In genomic region chr22:45107671-45108070, GRCh38 we compare ENCODE assay signal across 28 cellular contexts.
"Had no signal": no experiment of that assay in that cellular context is flagged by ENCODE, and none has a peak within 500 bp of the region (broad histone marks: within the 10 kb centered on the region; RNA-seq: fewer than 3 reads in every experiment).

No MANE protein-coding gene starts in this region.

- H3K36me3 ChIP-seq: colonic mucosa, esophagus muscularis mucosa, esophagus squamous epithelium, gastrocnemius medialis, gastroesophageal sphincter, heart left ventricle, heart right ventricle had no signal

- H3K27ac ChIP-seq: colonic mucosa, coronary artery, dorsolateral prefrontal cortex, epithelial cell of prostate, esophagus muscularis mucosa, esophagus squamous epithelium, foreskin keratinocyte, gastrocnemius medialis, gastroesophageal sphincter, heart left ventricle, heart right ventricle had no signal

- H3K4me1 ChIP-seq: colonic mucosa, esophagus muscularis mucosa, foreskin keratinocyte, gastrocnemius medialis, gastroesophageal sphincter, heart left ventricle, heart right ventricle had no signal

- H3K4me3 ChIP-seq: colonic mucosa, coronary artery, dorsolateral prefrontal cortex, esophagus muscularis mucosa, esophagus squamous epithelium, gastrocnemius medialis, gastroesophageal sphincter, heart left ventricle, heart right ventricle had no signal

- DNase-seq: colonic mucosa; cortex of kidney; dermis blood vessel endothelial cell; dorsolateral prefrontal cortex; effector CD4-positive, alpha-beta T cell; effector CD8-positive, alpha-beta T cell; effector memory CD4-positive, alpha-beta T cell; effector memory CD8-positive, alpha-beta T cell; endodermal cell; erythroblast; esophagus squamous epithelium; foreskin fibroblast; foreskin keratinocyte; foreskin melanocyte; gastrocnemius medialis; glutamatergic neuron; head of caudate nucleus; heart left ventricle; heart right ventricle had no signal

- FAIRE-seq: colon, endometrium, endothelial cell of umbilical vein, frontal cortex had no signal

- H3K9me3 ChIP-seq: colonic mucosa, esophagus squamous epithelium, gastrocnemius medialis had no signal

- ATAC-seq: effector memory CD8-positive, alpha-beta T cell; esophagus mucosa; foreskin keratinocyte; gastrocnemius medialis; gastroesophageal sphincter; heart left ventricle; heart right ventricle had no signal

- H3K27me3 ChIP-seq: colonic mucosa had no signal
